Comparison of ENCODE assay signal across 24 cellular contexts in the genomic region with DNA sequence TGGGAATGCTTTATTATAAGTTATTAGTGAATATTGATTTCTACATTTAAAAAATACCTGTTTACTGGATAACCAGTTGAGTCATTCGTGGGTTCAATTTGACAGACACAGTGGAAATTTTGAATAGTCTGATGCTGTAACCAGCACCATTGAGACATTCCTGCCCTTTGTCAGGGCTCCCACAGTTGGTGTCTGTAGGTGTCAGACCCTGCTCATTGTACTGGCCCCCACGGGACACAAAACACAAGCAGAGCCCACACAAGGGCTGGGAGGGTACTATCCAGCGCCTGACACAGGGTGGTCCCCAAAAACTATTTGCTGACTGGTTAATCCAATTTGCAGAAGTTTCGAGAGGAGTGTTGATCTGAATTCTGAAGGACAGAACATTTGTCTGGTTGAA. TPM values are rescaled to one million over a fixed set of nuclear protein-coding genes. Genes with fewer than 3 reads are reported as not detected.
A peak's percentile ranks its signal among the peaks of the same experiment; 100 is the strongest.
DNase-seq lines count a peak whose midpoint lies in the region; ATAC-seq, FAIRE-seq and TF ChIP-seq lines count a peak whose summit lies in the region.
"Had no signal": no experiment of that assay in that cellular context is flagged by ENCODE, and none has a peak within 500 bp of the region (broad histone marks: within the 10 kb centered on the region; RNA-seq: fewer than 3 reads in every experiment).

No MANE protein-coding gene starts in this region.

- H3K4me1 Mint-ChIP-seq in activated CD4-positive, alpha-beta T cell treated with anti-CD3 and anti-CD28 coated beads for 36 hours = no peaks in the 10 kb centered on the region
- no peaks in the 10 kb centered on the region for H3K4me1 Mint-ChIP-seq in activated naive CD8-positive, alpha-beta T cell treated with anti-CD3 and anti-CD28 coated beads, Interleukin-2, amount 50 U/mL, for 24 hours
- H3K4me1 Mint-ChIP-seq: H9 had no signal

- H3K79me2 ChIP-seq in mesendoderm (ENCODE audit: control insufficient read depth, insufficient read depth, low read length) = no peaks in the 10 kb centered on the region

- peaks cover 3% of the 10 kb centered on the region for H3K9me3 Mint-ChIP-seq in activated CD4-positive, alpha-beta T cell treated with anti-CD3 and anti-CD28 coated beads for 36 hours (ENCODE audit: low read depth)
- H3K9me3 Mint-ChIP-seq in activated naive CD8-positive, alpha-beta T cell treated with anti-CD3 and anti-CD28 coated beads, Interleukin-2, amount 50 U/mL, for 24 hours = no peaks in the 10 kb centered on the region
- H3K9me3 Mint-ChIP-seq: CD8-positive, alpha-beta T cell; H9; HFFc6 had no signal

- no peaks in the 10 kb centered on the region for H3K27me3 Mint-ChIP-seq in activated CD4-positive, alpha-beta T cell treated with anti-CD3 and anti-CD28 coated beads for 36 hours
- no peaks in the 10 kb centered on the region for H3K27me3 Mint-ChIP-seq in activated naive CD8-positive, alpha-beta T cell treated with anti-CD3 and anti-CD28 coated beads, Interleukin-2, amount 50 U/mL, for 24 hours

- H3K9me3 ChIP-seq in body of pancreas = no peaks in the 10 kb centered on the region
- H3K9me3 ChIP-seq: MG63, Peyer's patch had no signal

- no peak overlapping the region for H3K4me2 ChIP-seq in mesendoderm (ENCODE audit: low read length)

- no peaks in the 10 kb centered on the region for H3K27me3 ChIP-seq in mesendoderm (ENCODE audit: insufficient read depth, low read length, poor library complexity)
- H3K27me3 ChIP-seq in body of pancreas = no peaks in the 10 kb centered on the region
- H3K27me3 ChIP-seq: MG63, Peyer's patch had no signal

- H3K4me1 ChIP-seq in mesendoderm (ENCODE audit: control insufficient read depth, low read depth, low read length) (peaks cover 2% of the 10 kb centered on the region), body of pancreas (peaks cover 10% of the 10 kb centered on the region)

- H2AK5ac ChIP-seq in mesendoderm (ENCODE audit: low read length) = no peak overlapping the region

- TF ChIP-seq POLR2A in body of pancreas (IDR thresholded peaks at IDR 0.05) = no peak
- TF ChIP-seq POLR2A in GM12891 (IDR thresholded peaks at IDR 0.05; ENCODE audit: low read depth, low read length) = no peak

- H2BK5ac ChIP-seq in mesendoderm (ENCODE audit: low read length) = no peak overlapping the region

- no peak for DNase-seq in activated CD4-positive, alpha-beta T cell treated with anti-CD3 and anti-CD28 coated beads for 36 hours
- DNase-seq in activated CD4-positive, alpha-beta T cell treated with anti-CD3 and anti-CD28 coated beads, Interleukin-2, amount 50 U/mL, for 4 hours = no peak
- DNase-seq in activated naive CD8-positive, alpha-beta T cell treated with anti-CD3 and anti-CD28 coated beads, Interleukin-2, amount 50 U/mL, for 24 hours = no peak
- peak; percentile 76 for DNase-seq in mesendoderm
- DNase-seq in SKM-1 treated with dmso at 0.1 percent for 144 hours (lab: John Stamatoyannopoulos, UW; ENCODE audit: unreplicated experiment) = no peak
- no peak for DNase-seq in left colon
- DNase-seq in body of pancreas = no peak
- DNase-seq in GM12891 (ENCODE audit: insufficient read length, low spot score) = no peak
- DNase-seq: 8988T; Calu3; CD8-positive, alpha-beta T cell; GDM1; H9; HFFc6; MG63; NCI-H1092 treated with DMSO at 0.1 percent for 48 hours; NCI-H1436 treated with DMSO at 0.1 percent for 48 hours; NCI-H1930; NCI-H345; NCI-H524; NCI-H774; NK-92 treated with Interleukin-12 subunit alpha and Interleukin-12 subunit beta, amount 100 ng/mL, for 24 hours; Peyer's patch had no signal

- H3K56ac ChIP-seq in mesendoderm (ENCODE audit: low read length) = no peak overlapping the region

- H3K36me3 ChIP-seq in mesendoderm (ENCODE audit: control insufficient read depth, insufficient read depth, low read length) (no peaks in the 10 kb centered on the region), body of pancreas (replicated peaks in 1 of 2; ENCODE audit: insufficient read depth in 1 of 2, low read depth in 2 of 2) (no peaks in the 10 kb centered on the region)
- H3K36me3 ChIP-seq: MG63, Peyer's patch had no signal

- H3K18ac ChIP-seq in mesendoderm (ENCODE audit: low read length) = no peak overlapping the region

- no peak overlapping the region for H3K9ac ChIP-seq in mesendoderm (ENCODE audit: low read length)

- peaks cover 2% of the 10 kb centered on the region for H3K36me3 Mint-ChIP-seq in activated CD4-positive, alpha-beta T cell treated with anti-CD3 and anti-CD28 coated beads for 36 hours (ENCODE audit: low read depth)
- no peaks in the 10 kb centered on the region for H3K36me3 Mint-ChIP-seq in activated naive CD8-positive, alpha-beta T cell treated with anti-CD3 and anti-CD28 coated beads, Interleukin-2, amount 50 U/mL, for 24 hours (ENCODE audit: low read depth)
- H3K36me3 Mint-ChIP-seq: CD8-positive, alpha-beta T cell had no signal

- no peak overlapping the region for H4K8ac ChIP-seq in mesendoderm (ENCODE audit: low read depth, low read length)

- TF ChIP-seq CTCF in body of pancreas (IDR thresholded peaks at IDR 0.05) = no peak

- H3K79me1 ChIP-seq in mesendoderm (ENCODE audit: low read length) = no peaks in the 10 kb centered on the region

- H3K4me3 ChIP-seq in mesendoderm (ENCODE audit: low read length) (no peak overlapping the region), body of pancreas (no peak overlapping the region)
- H3K4me3 ChIP-seq: MG63, Peyer's patch had no signal

- H3K27ac Mint-ChIP-seq in activated CD4-positive, alpha-beta T cell treated with anti-CD3 and anti-CD28 coated beads for 36 hours = no peak overlapping the region
- H3K27ac Mint-ChIP-seq in activated naive CD8-positive, alpha-beta T cell treated with anti-CD3 and anti-CD28 coated beads, Interleukin-2, amount 50 U/mL, for 24 hours = no peak overlapping the region
- H3K27ac Mint-ChIP-seq: CD8-positive, alpha-beta T cell; HFFc6 had no signal

- H3K27ac ChIP-seq in mesendoderm (ENCODE audit: low read depth, low read length) = no peak overlapping the region
- no peak overlapping the region for H3K27ac ChIP-seq in body of pancreas
- H3K27ac ChIP-seq: Peyer's patch had no signal

- WGBS in mesendoderm (ENCODE audit: extremely low coverage, insufficient coverage, low lambda C conversion rate) = no CpG with 5 or more reads among the region's 4 CpGs
- WGBS in body of pancreas, 2 donors = 73 to 78% methylated on average over 4 of the region's 4 CpGs

- no peak overlapping the region for H3K4ac ChIP-seq in mesendoderm (ENCODE audit: low read depth, low read length)

- no peak overlapping the region for H3K23ac ChIP-seq in mesendoderm (ENCODE audit: low read length)

- POLR2A ChIA-PET in activated CD4-positive, alpha-beta T cell treated with anti-CD3 and anti-CD28 coated beads for 36 hours (lab: Charles Lee) = no interaction called here

- no peak overlapping the region for H2BK120ac ChIP-seq in mesendoderm (ENCODE audit: low read depth, low read length)

- H2BK15ac ChIP-seq in mesendoderm (replicated peaks; ENCODE audit: low read depth) = no peak overlapping the region

- peak; percentile 23 for ATAC-seq in activated CD4-positive, alpha-beta T cell treated with anti-CD3 and anti-CD28 coated beads for 36 hours
- peak; percentile 56 for ATAC-seq in activated naive CD8-positive, alpha-beta T cell treated with anti-CD3 and anti-CD28 coated beads, Interleukin-2, amount 50 U/mL, for 24 hours
- ATAC-seq in left colon (no peak), body of pancreas (no peak)
- ATAC-seq: CD8-positive, alpha-beta T cell; SK-N-SH treated with all-trans-retinoic acid at 6 μM for 48 hours had no signal

- no peak overlapping the region for H3K4me3 Mint-ChIP-seq in activated CD4-positive, alpha-beta T cell treated with anti-CD3 and anti-CD28 coated beads for 36 hours
- H3K4me3 Mint-ChIP-seq in activated naive CD8-positive, alpha-beta T cell treated with anti-CD3 and anti-CD28 coated beads, Interleukin-2, amount 50 U/mL, for 24 hours = no peak overlapping the region
- H3K4me3 Mint-ChIP-seq: CD8-positive, alpha-beta T cell; H9; HFFc6 had no signal

- CTCF ChIA-PET in activated CD4-positive, alpha-beta T cell treated with anti-CD3 and anti-CD28 coated beads for 36 hours (lab: Charles Lee) = no interaction called here

- intact Hi-C loops in activated CD4-positive, alpha-beta T cell treated with anti-CD3 and anti-CD28 coated beads for 36 hours (cut with DNase I, micrococcal nuclease) = no loop called here
- intact Hi-C loops in left colon (cut with DNase I, micrococcal nuclease) = no loop called here
- intact Hi-C loops in body of pancreas (cut with DNase I) = no loop called here

- no peak for FAIRE-seq in GM12891 (lab: Jason Lieb, UNC)

- no peak overlapping the region for H4K5ac ChIP-seq in mesendoderm (ENCODE audit: low read length)

TF ChIP-seq in GM12891, 5 proteins besides CTCF, POLR2A, EP300 and RAD21:
- no peak for TF ChIP-seq SPI1 (IDR thresholded peaks at IDR 0.05; ENCODE audit: low read depth, low read length)
- no peak for TF ChIP-seq PAX5 (IDR thresholded peaks at IDR 0.05; ENCODE audit: insufficient read depth, low read length, severe bottlenecking)

RNA-seq across cellular contexts. Expression of a gene that starts 35.9 kb away (rescaled TPM):
- 1 to 10 TPM; 1.3 TPM for total RNA-seq in activated CD4-positive, alpha-beta T cell treated with anti-CD3 and anti-CD28 coated beads for 36 hours
- 3.6 TPM for polyA plus RNA-seq in mesendoderm (2013, experiment 1 of 2)
- polyA plus RNA-seq in mesendoderm (2013, experiment 2 of 2) = 4.5 TPM
- total RNA-seq in left colon (10 to 100 TPM; 10.2 to 13.4 TPM), body of pancreas (10 to 100 TPM; 13.5 to 24.1 TPM)
- polyA plus RNA-seq in GM12891 (2012; ENCODE audit: low read depth, missing spikeins) = 0.28 TPM

Comparison
In these comparisons a context has a peak if more than half of its experiments do, and no peak if none do; other contexts are left out.
1. ATAC-seq: peak in activated CD4-positive, alpha-beta T cell treated with anti-CD3 and anti-CD28 coated beads for 36 hours (single experiment) and activated naive CD8-positive, alpha-beta T cell treated with anti-CD3 and anti-CD28 coated beads, Interleukin-2, amount 50 U/mL, for 24 hours (single experiment); none in left colon (single experiment) and body of pancreas (single experiment).
2. RNA of a gene that starts 35.9 kb away (total RNA-seq): 13.5 to 24.1 TPM in body of pancreas and 10.2 to 13.4 TPM in left colon; 1.3 TPM in activated CD4-positive, alpha-beta T cell treated with anti-CD3 and anti-CD28 coated beads for 36 hours; every median in the first group is over 4 times any median in the second.